ENCODE assay signal across 14 cellular contexts in genomic region chr7:100824499-100825214, GRCh38. TPM values are rescaled to one million over a fixed set of nuclear protein-coding genes. Genes with fewer than 3 reads are reported as not detected.
A peak's percentile ranks its signal among the peaks of the same experiment; 100 is the strongest.
DNase-seq lines count a peak whose midpoint lies in the region; ATAC-seq, FAIRE-seq and TF ChIP-seq lines count a peak whose summit lies in the region.
"Had no signal": no experiment of that assay in that cellular context is flagged by ENCODE, and none has a peak within 500 bp of the region (broad histone marks: within the 10 kb centered on the region; RNA-seq: fewer than 3 reads in every experiment).

No MANE protein-coding gene starts in this region.

- no peak for DNase-seq in HAP-1 (ENCODE audit: low spot score in 2 of 2)
- no peak for DNase-seq in bronchial epithelial cell (ENCODE audit: low read depth)
- no peak for DNase-seq in spleen
- DNase-seq in activated T-cell treated with anti-CD3 and anti-CD28 coated beads, Interleukin-2, amount 50 U/mL, for 24 hours = no peak
- no peak for DNase-seq in natural killer cell treated with Interleukin-12 subunit alpha and Interleukin-12 subunit beta and Interleukin-15 and Interleukin-18, amount 100 ng/mL, for 72 hours (ENCODE audit: low spot score)
- DNase-seq: glutamatergic neuron, NCI-H187 treated with DMSO at 0.1 percent for 48 hours had no signal

- TF ChIP-seq RAD21 in liver (IDR thresholded peaks at IDR 0.05) = no peak

- no peak for FAIRE-seq in bronchial epithelial cell (lab: Jason Lieb, UNC)
- FAIRE-seq: RCC 7860 had no signal

- H3K4me3 ChIP-seq in HAP-1 (peak overlapping the region; percentile 76), bronchial epithelial cell (ENCODE audit: low read depth, low read length) (peak overlapping the region; percentile 69), liver (ENCODE audit: low read depth in 1 of 3, low read length in 3 of 3) (peak overlapping the region in 2 of 3 donors; percentile 75 to 91), spleen (peak overlapping the region; percentile 45 to 80 (median 60))

- H3K27me3 ChIP-seq in HAP-1 (ENCODE audit: low read depth) (no peaks in the 10 kb centered on the region), bronchial epithelial cell (ENCODE audit: control insufficient read depth, insufficient read depth, low read length) (no peaks in the 10 kb centered on the region), liver (ENCODE audit: control insufficient read depth in 4 of 4, insufficient read depth in 4 of 4, low read length in 3 of 4) (no peaks in the 10 kb centered on the region), spleen (replicated peaks in 1 of 7) (peaks cover 0 to 65% (median 20%) of the 10 kb centered on the region in 7 donors)

- no peaks in the 10 kb centered on the region for H3K9me3 Mint-ChIP-seq in activated T-cell treated with anti-CD3 and anti-CD28 coated beads, Interleukin-2, amount 50 U/mL, for 24 hours
- no peaks in the 10 kb centered on the region for H3K9me3 Mint-ChIP-seq in natural killer cell treated with Interleukin-12 subunit alpha and Interleukin-12 subunit beta and Interleukin-15 and Interleukin-18, amount 100 ng/mL, for 72 hours

- peaks cover 6% of the 10 kb centered on the region; the same call in 1 of the 2 replicates for H3K4me1 ChIP-seq in HAP-1
- peaks cover 21 to 63% (median 42%) of the 10 kb centered on the region in 4 donors for H3K4me1 ChIP-seq in liver (ENCODE audit: control insufficient read depth in 4 of 4, insufficient read depth in 4 of 4, low read length in 3 of 4)
- peaks cover 2 to 95% (median 61%) of the 10 kb centered on the region in 6 donors for H3K4me1 ChIP-seq in spleen
- H3K4me1 ChIP-seq: parathyroid adenoma had no signal

- H3K27ac Mint-ChIP-seq in activated T-cell treated with anti-CD3 and anti-CD28 coated beads, Interleukin-2, amount 50 U/mL, for 24 hours = no peak overlapping the region
- H3K27ac Mint-ChIP-seq in natural killer cell treated with Interleukin-12 subunit alpha and Interleukin-12 subunit beta and Interleukin-15 and Interleukin-18, amount 100 ng/mL, for 72 hours = no peak overlapping the region

- H3K9me3 ChIP-seq in HAP-1 = no peaks in the 10 kb centered on the region
- no peaks in the 10 kb centered on the region for H3K9me3 ChIP-seq in liver (ENCODE audit: control insufficient read depth in 4 of 4, low read length in 3 of 4)
- no peaks in the 10 kb centered on the region for H3K9me3 ChIP-seq in spleen

- H3K36me3 Mint-ChIP-seq in activated T-cell treated with anti-CD3 and anti-CD28 coated beads, Interleukin-2, amount 50 U/mL, for 24 hours (ENCODE audit: low read depth) = no peaks in the 10 kb centered on the region
- no peaks in the 10 kb centered on the region for H3K36me3 Mint-ChIP-seq in natural killer cell treated with Interleukin-12 subunit alpha and Interleukin-12 subunit beta and Interleukin-15 and Interleukin-18, amount 100 ng/mL, for 72 hours

- no peak for ATAC-seq in HG02884 (IDR thresholded peaks at IDR 0.05; ENCODE audit: unreplicated experiment)
- ATAC-seq in GM19023 (IDR thresholded peaks at IDR 0.05; ENCODE audit: unreplicated experiment) = no peak
- no peak for ATAC-seq in natural killer cell treated with Interleukin-12 subunit alpha and Interleukin-12 subunit beta and Interleukin-15 and Interleukin-18, amount 100 ng/mL, for 72 hours
- ATAC-seq: HCT116 had no signal

- peak overlapping the region in 1 of 2 donors; percentile 65 for H3K9ac ChIP-seq in liver (ENCODE audit: low read depth in 1 of 2, low read length in 2 of 2)
- H3K9ac ChIP-seq: parathyroid adenoma had no signal

- in situ Hi-C loops in HAP-1 (cut with MboI; ENCODE audit: low sequenced_read_pairs) = no loop called here

- H3K27ac ChIP-seq in liver (ENCODE audit: low read depth in 1 of 2, low read length in 2 of 2) = peak overlapping the region; percentile 0 to 87
- peak overlapping the region in 7 of 8 donors; percentile 57 to 87 (median 82) for H3K27ac ChIP-seq in spleen
- H3K27ac ChIP-seq: HL-60 had no signal

- WGBS in liver = 45% methylated on average over 18 of the region's 18 CpGs
- 51 to 68% (median 64%) methylated on average over 18 of the region's 18 CpGs for WGBS in spleen, 5 donors

- no peak for TF ChIP-seq CTCF in bronchial epithelial cell (IDR thresholded peaks at IDR 0.05; ENCODE audit: insufficient read depth, low read length, severe bottlenecking)
- TF ChIP-seq CTCF in liver (IDR thresholded peaks at IDR 0.05; ENCODE audit: low read depth, low read length, missing input control) = no peak
- no peak for TF ChIP-seq CTCF in spleen (IDR thresholded peaks at IDR 0.05 in 8 of 11, conservative IDR thresholded peaks at IDR 0.05 in 3 of 11)

- no peak overlapping the region for H3K4me3 Mint-ChIP-seq in activated T-cell treated with anti-CD3 and anti-CD28 coated beads, Interleukin-2, amount 50 U/mL, for 24 hours
- H3K4me3 Mint-ChIP-seq in natural killer cell treated with Interleukin-12 subunit alpha and Interleukin-12 subunit beta and Interleukin-15 and Interleukin-18, amount 100 ng/mL, for 72 hours = no peak overlapping the region

- peaks cover 52% of the 10 kb centered on the region for H3K27me3 Mint-ChIP-seq in activated T-cell treated with anti-CD3 and anti-CD28 coated beads, Interleukin-2, amount 50 U/mL, for 24 hours
- H3K27me3 Mint-ChIP-seq in natural killer cell treated with Interleukin-12 subunit alpha and Interleukin-12 subunit beta and Interleukin-15 and Interleukin-18, amount 100 ng/mL, for 72 hours = peaks cover 27 to 46% of the 10 kb centered on the region in 2 donors

- H3K36me3 ChIP-seq in HAP-1 (replicated peaks) = peaks cover 42% of the 10 kb centered on the region
- H3K36me3 ChIP-seq in bronchial epithelial cell (ENCODE audit: control insufficient read depth, insufficient read depth, low read length) = peaks cover 27% of the 10 kb centered on the region
- H3K36me3 ChIP-seq in liver (ENCODE audit: control insufficient read depth in 4 of 4, insufficient read depth in 3 of 4, low read depth in 1 of 4, low read length in 3 of 4) = peaks cover 2 to 27% (median 14%) of the 10 kb centered on the region in 4 donors
- peaks cover 0 to 47% (median 27%) of the 10 kb centered on the region in 6 donors for H3K36me3 ChIP-seq in spleen

- no peak for TF ChIP-seq POLR2A in spleen (IDR thresholded peaks at IDR 0.05)

- intact Hi-C loops in spleen (cut with DNase I; ENCODE audit: low total_unique reads) = no loop called here

- peaks cover 19% of the 10 kb centered on the region for H3K4me1 Mint-ChIP-seq in activated T-cell treated with anti-CD3 and anti-CD28 coated beads, Interleukin-2, amount 50 U/mL, for 24 hours (ENCODE audit: low read depth)
- H3K4me1 Mint-ChIP-seq in natural killer cell treated with Interleukin-12 subunit alpha and Interleukin-12 subunit beta and Interleukin-15 and Interleukin-18, amount 100 ng/mL, for 72 hours (ENCODE audit: low read depth in 2 of 2) = peaks cover 7 to 20% of the 10 kb centered on the region in 2 donors

TF ChIP-seq in liver, 16 proteins besides CTCF, POLR2A, EP300 and RAD21 (continues in another document):
- no peak for TF ChIP-seq ATF3 (IDR thresholded peaks at IDR 0.05)
- TF ChIP-seq TAF1 (conservative IDR thresholded peaks at IDR 0.05) = no peak
- TF ChIP-seq HNF4A (conservative IDR thresholded peaks at IDR 0.05) = no peak
- no peak for TF ChIP-seq HNF4G (IDR thresholded peaks at IDR 0.05)
- no peak for TF ChIP-seq JUND (IDR thresholded peaks at IDR 0.05)
- TF ChIP-seq SP1 (IDR thresholded peaks at IDR 0.05) = no peak
- no peak for TF ChIP-seq EGR1 (IDR thresholded peaks at IDR 0.05; ENCODE audit: low read depth in 2 of 2)
- TF ChIP-seq FOXA1 (IDR thresholded peaks at IDR 0.05) = no peak

RNA-seq across cellular contexts. Expression of gene EPHB4, which starts 2.7 kb away (rescaled TPM):
- total RNA-seq in bronchial epithelial cell = 104 and 153 TPM in 2 replicates
- 10 to 100 TPM; 48.6 to 53.0 TPM for total RNA-seq in liver
- 10 to 100 TPM; 14.4 to 51.3 TPM for polyA plus RNA-seq in liver
- 100 to 1,000 TPM in 5 of 7 donors, 10 to 100 TPM in 2; 82.9 to 157 (median 109) TPM for total RNA-seq in spleen
- 10 to 100 TPM; 14.8 to 34.7 (median 21.4) TPM for polyA plus RNA-seq in spleen
- 1 to 10 TPM; 1.2 to 3.0 TPM for total RNA-seq in natural killer cell treated with Interleukin-12 subunit alpha and Interleukin-12 subunit beta and Interleukin-15 and Interleukin-18, amount 100 ng/mL, for 72 hours

RNA-seq across cellular contexts. Expression of gene SLC12A9, which starts 27.9 kb away (rescaled TPM):
- 6.5 and 7.6 TPM in 2 replicates for total RNA-seq in bronchial epithelial cell
- total RNA-seq in liver = 10 to 100 TPM; 10.5 to 17.2 TPM
- 1 to 10 TPM; 1.8 to 8.4 TPM for polyA plus RNA-seq in liver
- 100 to 1,000 TPM in 1 of 7 donors, 10 to 100 TPM in 6; 34.4 to 109 (median 55.7) TPM for total RNA-seq in spleen
- 10 to 100 TPM; 17.0 to 48.4 (median 39.3) TPM for polyA plus RNA-seq in spleen
- total RNA-seq in natural killer cell treated with Interleukin-12 subunit alpha and Interleukin-12 subunit beta and Interleukin-15 and Interleukin-18, amount 100 ng/mL, for 72 hours = 10 to 100 TPM; 32.7 to 38.7 TPM

RNA-seq across cellular contexts. Expression of gene TRIP6, which starts 42.5 kb away (rescaled TPM):
- 33.0 and 70.3 TPM in 2 replicates for total RNA-seq in bronchial epithelial cell
- total RNA-seq in liver = 10 to 100 TPM; 14.6 to 18.6 TPM
- 10 to 100 TPM; 17.7 to 30.7 TPM for polyA plus RNA-seq in liver
- total RNA-seq in spleen = 10 to 100 TPM; 17.6 to 30.2 (median 22.2) TPM
- 10 to 100 TPM; 12.4 to 22.4 (median 14.8) TPM for polyA plus RNA-seq in spleen
- 1 to 10 TPM; 2.7 to 7.4 TPM for total RNA-seq in natural killer cell treated with Interleukin-12 subunit alpha and Interleukin-12 subunit beta and Interleukin-15 and Interleukin-18, amount 100 ng/mL, for 72 hours

RNA-seq across cellular contexts. Expression of gene SRRT, which starts 50.2 kb away (rescaled TPM):
- total RNA-seq in bronchial epithelial cell (26.9 and 29.3 TPM in 2 replicates), liver (10 to 100 TPM; 28.6 to 45.0 TPM), spleen (100 to 1,000 TPM in 4 of 7 donors, 10 to 100 TPM in 3; 67.0 to 160 (median 132) TPM)
- polyA plus RNA-seq in liver (10 to 100 TPM; 27.2 to 32.1 TPM), spleen (100 to 1,000 TPM in 1 of 3 donors, 10 to 100 TPM in 2; 54.7 to 104 (median 92.6) TPM)
- total RNA-seq in natural killer cell treated with Interleukin-12 subunit alpha and Interleukin-12 subunit beta and Interleukin-15 and Interleukin-18, amount 100 ng/mL, for 72 hours = 100 to 1,000 TPM; 212 to 391 TPM

Comparison
In these comparisons a context has a peak if more than half of its experiments do, and no peak if none do; other contexts are left out.
1. RNA of gene EPHB4, which starts 2.7 kb away (total RNA-seq): 104 to 153 TPM in bronchial epithelial cell, 82.9 to 157 TPM in spleen and 48.6 to 53.0 TPM in liver; 1.2 to 3.0 TPM in natural killer cell treated with Interleukin-12 subunit alpha and Interleukin-12 subunit beta and Interleukin-15 and Interleukin-18, amount 100 ng/mL, for 72 hours; every median in the first group is over 10 times any median in the second.
2. Peak in every context shown above with its lines, with median percentiles within 50 percentile points of each other: H3K4me3 ChIP-seq.